Comparison of ENCODE assay signal across 8 cellular contexts in genomic region chr14:95318870-95319311, GRCh38. TPM values are rescaled to one million over a fixed set of nuclear protein-coding genes. Genes with fewer than 3 reads are reported as not detected.
DNase-seq lines count a peak whose midpoint lies in the region; FAIRE-seq and TF ChIP-seq lines count a peak whose summit lies in the region.

No MANE protein-coding gene starts in this region.

- H3K4me1 Mint-ChIP-seq in activated naive CD4-positive, alpha-beta T cell treated with anti-CD3 and anti-CD28 coated beads, Interleukin-2, amount 50 U/mL, for 24 hours = peaks cover 9% of the 10 kb centered on the region

- peaks cover 5% of the 10 kb centered on the region for H3K27me3 Mint-ChIP-seq in activated naive CD4-positive, alpha-beta T cell treated with anti-CD3 and anti-CD28 coated beads, Interleukin-2, amount 50 U/mL, for 24 hours

- H3K9me1 ChIP-seq in keratinocyte (ENCODE audit: control insufficient read depth, extremely low read depth, insufficient read depth, low read length) = peaks cover 2% of the 10 kb centered on the region

- no peaks in the 10 kb centered on the region for H3K36me3 Mint-ChIP-seq in activated naive CD4-positive, alpha-beta T cell treated with anti-CD3 and anti-CD28 coated beads, Interleukin-2, amount 50 U/mL, for 24 hours

- H3K9ac ChIP-seq in keratinocyte (ENCODE audit: control insufficient read depth, extremely low read depth, insufficient read depth, low read length) (peak overlapping the region; percentile 77), subcutaneous abdominal adipose tissue (ENCODE audit: low read length in 5 of 5) (peak overlapping the region in 4 of 5 donors; percentile 51 to 75 (median 62))

- H3K27me3 ChIP-seq in keratinocyte (ENCODE audit: control insufficient read depth, extremely low read depth, insufficient read depth, low read length) = no peaks in the 10 kb centered on the region
- H3K27me3 ChIP-seq in subcutaneous abdominal adipose tissue (ENCODE audit: control insufficient read depth in 5 of 5, insufficient read depth in 4 of 5, low read length in 5 of 5) = no peaks in the 10 kb centered on the region

- H3K36me3 ChIP-seq in keratinocyte (ENCODE audit: control insufficient read depth in 2 of 2, extremely low read depth in 1 of 2, insufficient read depth in 2 of 2, low read length in 2 of 2) = no peaks in the 10 kb centered on the region
- no peaks in the 10 kb centered on the region for H3K36me3 ChIP-seq in subcutaneous abdominal adipose tissue (ENCODE audit: control insufficient read depth in 5 of 5, insufficient read depth in 5 of 5, low read length in 5 of 5)

- H3K4me3 Mint-ChIP-seq in activated naive CD4-positive, alpha-beta T cell treated with anti-CD3 and anti-CD28 coated beads, Interleukin-2, amount 50 U/mL, for 24 hours = peak overlapping the region; percentile 78

- H3K9me3 Mint-ChIP-seq in activated naive CD4-positive, alpha-beta T cell treated with anti-CD3 and anti-CD28 coated beads, Interleukin-2, amount 50 U/mL, for 24 hours = no peaks in the 10 kb centered on the region

- no peak for TF ChIP-seq CTCF in keratinocyte (optimal IDR thresholded peaks at IDR 0.05 in 1 of 3, IDR thresholded peaks at IDR 0.05 in 1 of 3, conservative IDR thresholded peaks at IDR 0.05 in 1 of 3; ENCODE audit: extremely low read depth in 1 of 3, insufficient read depth in 2 of 3, low read length in 3 of 3)

- H3K27ac ChIP-seq in keratinocyte (ENCODE audit: control insufficient read depth, insufficient read depth, low read length) (peak overlapping the region; percentile 7), subcutaneous abdominal adipose tissue (ENCODE audit: low read depth, low read length) (peak overlapping the region; percentile 70)

- H3K4me1 ChIP-seq in keratinocyte (ENCODE audit: control insufficient read depth, extremely low read depth, insufficient read depth, low read length) = peaks cover 41% of the 10 kb centered on the region
- H3K4me1 ChIP-seq in subcutaneous abdominal adipose tissue (ENCODE audit: control insufficient read depth in 5 of 5, insufficient read depth in 5 of 5, low read length in 5 of 5) = peaks cover 9 to 60% (median 54%) of the 10 kb centered on the region in 5 donors

- H3K9me3 ChIP-seq in keratinocyte (ENCODE audit: control insufficient read depth, low read depth, low read length) = no peaks in the 10 kb centered on the region
- H3K9me3 ChIP-seq in subcutaneous abdominal adipose tissue (ENCODE audit: control insufficient read depth in 5 of 5, low read length in 5 of 5) = no peaks in the 10 kb centered on the region

- H4K20me1 ChIP-seq in keratinocyte (ENCODE audit: control insufficient read depth, extremely low read depth, insufficient read depth, low read length) = peaks cover 1% of the 10 kb centered on the region

- FAIRE-seq in keratinocyte (lab: Jason Lieb, UNC) = no peak

- no peaks in the 10 kb centered on the region for H3K79me2 ChIP-seq in keratinocyte (ENCODE audit: control insufficient read depth, insufficient read depth, low read length)

- no peak overlapping the region for H3K27ac Mint-ChIP-seq in activated naive CD4-positive, alpha-beta T cell treated with anti-CD3 and anti-CD28 coated beads, Interleukin-2, amount 50 U/mL, for 24 hours

- H2AFZ ChIP-seq in keratinocyte (ENCODE audit: control insufficient read depth, low read length) = peak overlapping the region; percentile 79

- DNase-seq in NCI-H1417 (lab: John Stamatoyannopoulos, UW) = peak in 2 of 3 experiments; percentile 36
- DNase-seq in NCI-H1417 treated with DMSO at 0.1 percent for 48 hours (lab: John Stamatoyannopoulos, UW) = no peak
- DNase-seq in keratinocyte (ENCODE audit: low read depth, low spot score) = no peak
- DNase-seq in NCI-H446 treated with DMSO at 0.1 percent for 48 hours (lab: John Stamatoyannopoulos, UW) = no peak
- no peak for DNase-seq in cerebellum (ENCODE audit: low spot score)
- no peak for DNase-seq in NCI-H2196 (lab: John Stamatoyannopoulos, UW; ENCODE audit: unreplicated experiment)

- H3K4me3 ChIP-seq in keratinocyte (ENCODE audit: control insufficient read depth in 2 of 3, extremely low read depth in 1 of 3, insufficient read depth in 2 of 3, low read depth in 1 of 3, low read length in 3 of 3) = peak overlapping the region; percentile 65 to 80 (median 67)
- H3K4me3 ChIP-seq in subcutaneous abdominal adipose tissue (ENCODE audit: low read depth in 1 of 5, low read length in 5 of 5) = peak overlapping the region; percentile 65 to 78 (median 71)

- peak overlapping the region; percentile 75 for H3K4me2 ChIP-seq in keratinocyte (ENCODE audit: control insufficient read depth, extremely low read depth, insufficient read depth, low read depth, low read length)

- dilution Hi-C loops in keratinocyte (cut with MboI; ENCODE audit: extremely low pct_ligation_motif_present, low sequenced_read_pairs) = no loop called here

RNA-seq across cellular contexts. Expression of gene CLMN, which starts 0.8 kb away (rescaled TPM):
- 2.9 to 7.0 TPM (median 6.1 TPM) in 3 replicates for polyA plus RNA-seq in keratinocyte
- 13.8 TPM for polyA plus RNA-seq in keratinocyte (2011; ENCODE audit: low read depth)
- 6.1 and 9.6 TPM in 2 replicates for polyA plus RNA-seq in keratinocyte (2011; cell fraction: cytosol; rRNA removed)
- polyA plus RNA-seq in keratinocyte (2011; cell fraction: nucleus; rRNA removed) = 8.1 and 9.1 TPM in 2 replicates
- 4.1 and 8.5 TPM in 2 replicates for polyA plus RNA-seq in keratinocyte (2012; ENCODE audit: low replicate concordance)
- polyA minus RNA-seq in keratinocyte = 3.2 to 16.5 TPM (median 5.1 TPM) in 3 replicates
- 5.6 TPM for polyA minus RNA-seq in keratinocyte (2011; cell fraction: cytosol; rRNA and poly(A)+ RNA removed)
- polyA minus RNA-seq in keratinocyte (2011; cell fraction: nucleus; rRNA and poly(A)+ RNA removed) = 5.5 and 13.3 TPM in 2 replicates
- total RNA-seq in cerebellum = 7.1 TPM

Comparison
In these comparisons a context has a peak if more than half of its experiments do, and no peak if none do; other contexts are left out.
1. DNase-seq: peak in NCI-H1417 (2 of 3); none in NCI-H1417 treated with DMSO at 0.1 percent for 48 hours (single experiment), keratinocyte (single experiment), NCI-H446 treated with DMSO at 0.1 percent for 48 hours (single experiment), cerebellum (single experiment) and NCI-H2196 (single experiment).